Comparison of ENCODE assay signal across 18 cellular contexts in genomic region chr1:14784790-14785773, GRCh38.
"Had no signal": no experiment of that assay in that cellular context is flagged by ENCODE, and none has a peak within 500 bp of the region (broad histone marks: within the 10 kb centered on the region; RNA-seq: fewer than 3 reads in every experiment).

No MANE protein-coding gene starts in this region.

- DNase-seq: effector memory CD4-positive, alpha-beta T cell; esophagus squamous epithelium; foreskin fibroblast; hippocampal formation; naive thymus-derived CD4-positive, alpha-beta T cell; nucleus accumbens; ovary; right cardiac atrium; small intestine; stimulated activated CD4-positive, alpha-beta T cell treated with anti-CD3 and anti-CD28 coated beads, Interleukin-12 subunit alpha, Interleukin-12 subunit beta, amount 100 ng/mL, for 4 hours; stimulated activated naive CD4-positive, alpha-beta T cell treated with Interleukin-2 at 50 U/mL for 16 hours; thyroid gland had no signal

- H3K4me2 ChIP-seq: neural progenitor cell had no signal

- H3K4me3 Mint-ChIP-seq: naive thymus-derived CD4-positive, alpha-beta T cell; neural progenitor cell; type B pancreatic cell had no signal

- H3K36me3 Mint-ChIP-seq: naive thymus-derived CD4-positive, alpha-beta T cell; type B pancreatic cell had no signal

- H3K4me3 ChIP-seq: esophagus squamous epithelium, gastroesophageal sphincter, neural progenitor cell, ovary, thyroid gland had no signal

- H3K4me1 Mint-ChIP-seq: naive thymus-derived CD4-positive, alpha-beta T cell had no signal

- H3K9ac ChIP-seq: neural progenitor cell had no signal

- H3K27ac ChIP-seq: epithelial cell of prostate, esophagus squamous epithelium, gastroesophageal sphincter, neural progenitor cell, ovary, thyroid gland had no signal

- H3K27ac Mint-ChIP-seq: naive thymus-derived CD4-positive, alpha-beta T cell; neural progenitor cell; type B pancreatic cell had no signal

- H3K36me3 ChIP-seq: esophagus squamous epithelium, gastroesophageal sphincter, neural progenitor cell, ovary, thyroid gland had no signal

- ATAC-seq: gastroesophageal sphincter; naive thymus-derived CD4-positive, alpha-beta T cell had no signal

- FAIRE-seq: small intestine, urothelium cell line had no signal

- H2AFZ ChIP-seq: neural progenitor cell had no signal

- H3K9me3 ChIP-seq: esophagus squamous epithelium, gastroesophageal sphincter, ovary, thyroid gland had no signal

- H3K4me1 ChIP-seq: gastroesophageal sphincter, thyroid gland had no signal

- H3K27me3 Mint-ChIP-seq: progenitor cell of endocrine pancreas, type B pancreatic cell had no signal

- H3K27me3 ChIP-seq: esophagus squamous epithelium, gastroesophageal sphincter, neural progenitor cell, ovary, thyroid gland had no signal

- H3K9me3 Mint-ChIP-seq: naive thymus-derived CD4-positive, alpha-beta T cell; neural progenitor cell; type B pancreatic cell had no signal
